Comparison of ENCODE assay signal across 19 cellular contexts in genomic region chr6:87541726-87542125, GRCh38. TPM values are rescaled to one million over a fixed set of nuclear protein-coding genes. Genes with fewer than 3 reads are reported as not detected.
DNase-seq lines count a peak whose midpoint lies in the region; ATAC-seq and TF ChIP-seq lines count a peak whose summit lies in the region.
"Had no signal": no experiment of that assay in that cellular context is flagged by ENCODE, and none has a peak within 500 bp of the region (broad histone marks: within the 10 kb centered on the region; RNA-seq: fewer than 3 reads in every experiment).

No MANE protein-coding gene starts in this region.

- H3K4me1 ChIP-seq in right cardiac atrium (ENCODE audit: control insufficient read depth, insufficient read depth, low read length) (no peaks in the 10 kb centered on the region), left ventricle myocardium inferior (peaks cover 20% of the 10 kb centered on the region)
- no peaks in the 10 kb centered on the region for H3K4me1 ChIP-seq in naive thymus-derived CD4-positive, alpha-beta T cell (ENCODE audit: control insufficient read depth in 2 of 2, insufficient read depth in 2 of 2, low read length in 2 of 2)

- TF ChIP-seq CTCF in left ventricle myocardium inferior (IDR thresholded peaks at IDR 0.05; ENCODE audit: borderline replicate concordance) (no peak), choroid plexus epithelial cell (conservative IDR thresholded peaks at IDR 0.05; ENCODE audit: low read depth, low read length) (no peak), mesothelial cell of epicardium (IDR thresholded peaks at IDR 0.05; ENCODE audit: unreplicated experiment) (no peak)

- ATAC-seq in Right ventricle myocardium inferior = peak; percentile 65
- ATAC-seq in right cardiac atrium = no peak
- no peak for ATAC-seq in left cardiac atrium
- ATAC-seq in naive thymus-derived CD4-positive, alpha-beta T cell = no peak
- ATAC-seq: HCT116 had no signal

- WGBS in right cardiac atrium = 55% methylated on average over 2 of the region's 2 CpGs

- peaks cover 47% of the 10 kb centered on the region for H3K36me3 Mint-ChIP-seq in mesothelial cell of epicardium
- peaks cover 8 to 73% (median 54%) of the 10 kb centered on the region in 5 donors for H3K36me3 Mint-ChIP-seq in naive thymus-derived CD4-positive, alpha-beta T cell

- DNase-seq in Right ventricle myocardium inferior (ENCODE audit: missing footprints) (no peak), right cardiac atrium (no peak), left ventricle myocardium inferior (no peak), left cardiac atrium (no peak), choroid plexus epithelial cell (ENCODE audit: low read depth) (peak; percentile 46), mesothelial cell of epicardium (ENCODE audit: low spot score in 2 of 2, unreplicated experiment in 2 of 2) (no peak), NCI-H524 treated with DMSO at 0.1 percent for 48 hours (lab: John Stamatoyannopoulos, UW) (no peak)
- DNase-seq in naive thymus-derived CD4-positive, alpha-beta T cell = no peak
- DNase-seq: C1 segment of cervical spinal cord; Calu3; CD4-positive, alpha-beta memory T cell; COR-L47; DMS53; DMS79 treated with DMSO at 0.1 percent for 48 hours; GF-D8; GM23248; H7 had no signal

- H3K27ac Mint-ChIP-seq in mesothelial cell of epicardium = peak overlapping the region; percentile 59
- H3K27ac Mint-ChIP-seq in naive thymus-derived CD4-positive, alpha-beta T cell = no peak overlapping the region
- H3K27ac Mint-ChIP-seq: CD4-positive, alpha-beta memory T cell had no signal

- peaks cover 9% of the 10 kb centered on the region for H3K9me3 Mint-ChIP-seq in mesothelial cell of epicardium
- H3K9me3 Mint-ChIP-seq in naive thymus-derived CD4-positive, alpha-beta T cell = peaks cover 0 to 19% (median 8%) of the 10 kb centered on the region in 11 donors

- H3K27me3 ChIP-seq in right cardiac atrium (ENCODE audit: control insufficient read depth, insufficient read depth) (no peaks in the 10 kb centered on the region), left ventricle myocardium inferior (ENCODE audit: low read depth) (no peaks in the 10 kb centered on the region)
- H3K27me3 ChIP-seq in naive thymus-derived CD4-positive, alpha-beta T cell (ENCODE audit: control insufficient read depth in 2 of 2, insufficient read depth in 2 of 2, low read length in 2 of 2) = no peaks in the 10 kb centered on the region

- POLR2A ChIA-PET in naive thymus-derived CD4-positive, alpha-beta T cell (lab: Charles Lee) = no interaction called here

- intact Hi-C loops in Right ventricle myocardium inferior (cut with DNase I) (no loop called here), right cardiac atrium (cut with DNase I) (no loop called here), left ventricle myocardium inferior (cut with micrococcal nuclease) (no loop called here), left cardiac atrium (cut with DNase I) (no loop called here)
- intact Hi-C loops in naive thymus-derived CD4-positive, alpha-beta T cell (cut with micrococcal nuclease) = no loop called here

- peaks cover 5% of the 10 kb centered on the region for H3K4me1 Mint-ChIP-seq in mesothelial cell of epicardium
- peaks cover 0 to 7% (median 4%) of the 10 kb centered on the region in 7 donors for H3K4me1 Mint-ChIP-seq in naive thymus-derived CD4-positive, alpha-beta T cell

- CTCF ChIA-PET in naive thymus-derived CD4-positive, alpha-beta T cell (lab: Charles Lee) = interaction anchor here (0.7 kb wide), 1 partner anchor 43 kb away, joined by 3 read pairs; no protein-coding TSS in a partner anchor

- no peak overlapping the region for H3K4me3 Mint-ChIP-seq in mesothelial cell of epicardium
- no peak overlapping the region for H3K4me3 Mint-ChIP-seq in naive thymus-derived CD4-positive, alpha-beta T cell
- H3K4me3 Mint-ChIP-seq: CD4-positive, alpha-beta memory T cell had no signal

- H3K27me3 Mint-ChIP-seq in mesothelial cell of epicardium (ENCODE audit: low read depth) = no peaks in the 10 kb centered on the region
- no peaks in the 10 kb centered on the region for H3K27me3 Mint-ChIP-seq in naive thymus-derived CD4-positive, alpha-beta T cell
- H3K27me3 Mint-ChIP-seq: CD4-positive, alpha-beta memory T cell had no signal

- peaks cover 51% of the 10 kb centered on the region for H3K36me3 ChIP-seq in left ventricle myocardium inferior
- peaks cover 9 to 51% (median 15%) of the 10 kb centered on the region in 3 experiments for H3K36me3 ChIP-seq in naive thymus-derived CD4-positive, alpha-beta T cell (ENCODE audit: control insufficient read depth in 2 of 3, insufficient read depth in 3 of 3, low read length in 3 of 3)

- H3K27ac ChIP-seq in right cardiac atrium (ENCODE audit: low read length) (no peak overlapping the region), left ventricle myocardium inferior (replicated peaks) (peak overlapping the region; percentile 65)
- no peak overlapping the region for H3K27ac ChIP-seq in naive thymus-derived CD4-positive, alpha-beta T cell (ENCODE audit: low read depth, low read length)
- H3K27ac ChIP-seq: 22Rv1, GM23248 had no signal

- no peaks in the 10 kb centered on the region for H3K9me3 ChIP-seq in right cardiac atrium (ENCODE audit: control insufficient read depth, low read length)
- no peaks in the 10 kb centered on the region for H3K9me3 ChIP-seq in left ventricle myocardium inferior (replicated peaks)
- peaks cover 0 to 9% (median 0%) of the 10 kb centered on the region in 3 experiments for H3K9me3 ChIP-seq in naive thymus-derived CD4-positive, alpha-beta T cell (ENCODE audit: control insufficient read depth in 2 of 3, low read length in 3 of 3)

- H3K4me3 ChIP-seq in right cardiac atrium (ENCODE audit: low read length) (no peak overlapping the region), left ventricle myocardium inferior (no peak overlapping the region), choroid plexus epithelial cell (ENCODE audit: low read depth, low read length) (no peak overlapping the region)
- no peak overlapping the region for H3K4me3 ChIP-seq in naive thymus-derived CD4-positive, alpha-beta T cell (ENCODE audit: low read length)
- H3K4me3 ChIP-seq: GM23248 had no signal

RNA-seq across cellular contexts. Expression of gene RARS2, which starts 48.1 kb away (rescaled TPM):
- 18.3 TPM for total RNA-seq in Right ventricle myocardium inferior
- 10 to 100 TPM; 18.0 to 26.0 (median 21.0) TPM for total RNA-seq in right cardiac atrium
- 14.5 TPM for polyA plus RNA-seq in right cardiac atrium
- 19.5 TPM for total RNA-seq in left ventricle myocardium inferior
- total RNA-seq in left cardiac atrium = 10 to 100 TPM; 19.0 to 27.9 TPM
- total RNA-seq in mesothelial cell of epicardium = 51.9 to 53.3 TPM (median 52.6 TPM) in 3 replicates
- total RNA-seq in naive thymus-derived CD4-positive, alpha-beta T cell = 10 to 100 TPM; 21.0 to 40.0 (median 24.2) TPM
- polyA plus RNA-seq in naive thymus-derived CD4-positive, alpha-beta T cell = 10 to 100 TPM; 32.3 to 37.2 TPM

RNA-seq across cellular contexts. Expression of gene ORC3, which starts 48.2 kb away (rescaled TPM):
- total RNA-seq in Right ventricle myocardium inferior (18.9 TPM), right cardiac atrium (10 to 100 TPM; 18.4 to 23.2 (median 20.4) TPM), left ventricle myocardium inferior (20.5 TPM), left cardiac atrium (10 to 100 TPM; 18.5 to 21.2 TPM), mesothelial cell of epicardium (28.0 to 29.5 TPM (median 28.8 TPM) in 3 replicates)
- polyA plus RNA-seq in right cardiac atrium = 20.9 TPM
- 10 to 100 TPM; 17.7 to 29.8 (median 27.6) TPM for total RNA-seq in naive thymus-derived CD4-positive, alpha-beta T cell
- polyA plus RNA-seq in naive thymus-derived CD4-positive, alpha-beta T cell = 10 to 100 TPM; 32.4 to 40.3 TPM
